In genomic region chr16:68179196-68179795, GRCh38 we compare ENCODE assay signal across 22 cellular contexts. TPM values are rescaled to one million over a fixed set of nuclear protein-coding genes. Genes with fewer than 3 reads are reported as not detected.
DNase-seq lines count a peak whose midpoint lies in the region; ATAC-seq, FAIRE-seq and TF ChIP-seq lines count a peak whose summit lies in the region.
"Had no signal": no experiment of that assay in that cellular context is flagged by ENCODE, and none has a peak within 500 bp of the region (broad histone marks: within the 10 kb centered on the region; RNA-seq: fewer than 3 reads in every experiment).

No MANE protein-coding gene starts in this region.

- H3K9me3 Mint-ChIP-seq in stimulated activated naive CD8-positive, alpha-beta T cell treated with anti-CD3 and anti-CD28 coated beads, Interleukin-15, Interleukin-2, amounts not matched to agents 100 ng/mL and 50 ng/mL, for 24 hours: no peaks in the 10 kb centered on the region
- no peaks in the 10 kb centered on the region for H3K9me3 Mint-ChIP-seq in activated T-helper 2 cell treated with anti-CD3 and anti-CD28 coated beads, Interferon-gamma antibody, Interleukin-2, Interleukin-4, amounts not matched to agents 10 μg/mL and 5 μg/mL and 100 μg/mL, durations not matched to agents 14 hours and 24 hours and 36 hours
- H3K9me3 Mint-ChIP-seq in immature natural killer cell (no peaks in the 10 kb centered on the region), CD14-positive monocyte (no peaks in the 10 kb centered on the region)

- peaks cover 9% of the 10 kb centered on the region for H3K4me1 Mint-ChIP-seq in stimulated activated naive CD8-positive, alpha-beta T cell treated with anti-CD3 and anti-CD28 coated beads, Interleukin-15, Interleukin-2, amounts not matched to agents 100 ng/mL and 50 ng/mL, for 24 hours (ENCODE audit: low read depth)
- peaks cover 14% of the 10 kb centered on the region for H3K4me1 Mint-ChIP-seq in activated T-helper 2 cell treated with anti-CD3 and anti-CD28 coated beads, Interferon-gamma antibody, Interleukin-2, Interleukin-4, amounts not matched to agents 10 μg/mL and 5 μg/mL and 100 μg/mL, durations not matched to agents 14 hours and 24 hours and 36 hours (ENCODE audit: low read depth)
- peaks cover 9 to 46% of the 10 kb centered on the region in 2 donors for H3K4me1 Mint-ChIP-seq in immature natural killer cell
- H3K4me1 Mint-ChIP-seq in CD14-positive monocyte: no peaks in the 10 kb centered on the region

- peaks cover 83% of the 10 kb centered on the region for H3K36me3 Mint-ChIP-seq in stimulated activated naive CD8-positive, alpha-beta T cell treated with anti-CD3 and anti-CD28 coated beads, Interleukin-15, Interleukin-2, amounts not matched to agents 100 ng/mL and 50 ng/mL, for 24 hours (ENCODE audit: low read depth)
- peaks cover 83% of the 10 kb centered on the region for H3K36me3 Mint-ChIP-seq in activated T-helper 2 cell treated with anti-CD3 and anti-CD28 coated beads, Interferon-gamma antibody, Interleukin-2, Interleukin-4, amounts not matched to agents 10 μg/mL and 5 μg/mL and 100 μg/mL, durations not matched to agents 14 hours and 24 hours and 36 hours (ENCODE audit: low read depth)
- H3K36me3 Mint-ChIP-seq in immature natural killer cell: peaks cover 24 to 52% (median 35%) of the 10 kb centered on the region in 3 donors
- peaks cover 72 to 95% of the 10 kb centered on the region in 2 donors for H3K36me3 Mint-ChIP-seq in CD14-positive monocyte

- no peak for TF ChIP-seq CTCF in CD14-positive monocyte (IDR thresholded peaks at IDR 0.05)

- intact Hi-C loops in activated T-helper 2 cell treated with anti-CD3 and anti-CD28 coated beads, Interferon-gamma antibody, Interleukin-2, Interleukin-4, amounts not matched to agents 10 μg/mL and 5 μg/mL and 100 μg/mL, durations not matched to agents 14 hours and 24 hours and 36 hours (cut with micrococcal nuclease): no loop called here
- intact Hi-C loops in CD14-positive monocyte (cut with micrococcal nuclease): no loop called here

- FAIRE-seq in GM19239 (lab: Jason Lieb, UNC): no peak
- FAIRE-seq: D721Med, H1, TTC549 had no signal

- no peak for ATAC-seq in stimulated activated naive CD8-positive, alpha-beta T cell treated with anti-CD3 and anti-CD28 coated beads, Interleukin-15, Interleukin-2, amounts not matched to agents 100 U/mL and 50 U/mL, for 24 hours
- no peak for ATAC-seq in HG03095 (IDR thresholded peaks at IDR 0.05; ENCODE audit: unreplicated experiment)
- ATAC-seq: left lobe of liver had no signal

- peak overlapping the region; percentile 69 for H3K27ac Mint-ChIP-seq in stimulated activated naive CD8-positive, alpha-beta T cell treated with anti-CD3 and anti-CD28 coated beads, Interleukin-15, Interleukin-2, amounts not matched to agents 100 ng/mL and 50 ng/mL, for 24 hours
- peak overlapping the region; percentile 1 for H3K27ac Mint-ChIP-seq in activated T-helper 2 cell treated with anti-CD3 and anti-CD28 coated beads, Interferon-gamma antibody, Interleukin-2, Interleukin-4, amounts not matched to agents 10 μg/mL and 5 μg/mL and 100 μg/mL, durations not matched to agents 14 hours and 24 hours and 36 hours
- H3K27ac Mint-ChIP-seq in immature natural killer cell: peak overlapping the region in 5 of 6 donors; percentile 26 to 58 (median 54)
- no peak overlapping the region for H3K27ac Mint-ChIP-seq in CD14-positive monocyte

- DNase-seq in stimulated activated naive CD8-positive, alpha-beta T cell treated with anti-CD3 and anti-CD28 coated beads, Interleukin-15, Interleukin-2, amounts not matched to agents 100 U/mL and 50 U/mL, for 24 hours: no peak
- DNase-seq in activated T-helper 2 cell treated with anti-CD3 and anti-CD28 coated beads, Interferon-gamma antibody, Interleukin-2, Interleukin-4, amounts not matched to agents 10 μg/mL and 5 μg/mL and 100 μg/mL, durations not matched to agents 14 hours and 24 hours and 36 hours (ENCODE audit: low spot score): no peak
- DNase-seq in immature natural killer cell (no peak), CD14-positive monocyte (ENCODE audit: low spot score) (no peak), NCI-H1930 (lab: John Stamatoyannopoulos, UW) (no peak), GM19239 (ENCODE audit: insufficient read length, low spot score) (no peak)
- DNase-seq: activated CD4-positive, alpha-beta T cell treated with anti-CD3 and anti-CD28 coated beads for 4 hours; activated naive CD4-positive, alpha-beta T cell treated with anti-CD3 and anti-CD28 coated beads, Interleukin-2, amount 50 U/mL, for 16 hours; erythroblast; glutamatergic neuron; NCI-H1092; NCI-H2081 treated with DMSO at 0.1 percent for 48 hours; NCI-H524; spleen; testis had no signal

- no peak overlapping the region for H3K4me3 Mint-ChIP-seq in stimulated activated naive CD8-positive, alpha-beta T cell treated with anti-CD3 and anti-CD28 coated beads, Interleukin-15, Interleukin-2, amounts not matched to agents 100 ng/mL and 50 ng/mL, for 24 hours
- H3K4me3 Mint-ChIP-seq in activated T-helper 2 cell treated with anti-CD3 and anti-CD28 coated beads, Interferon-gamma antibody, Interleukin-2, Interleukin-4, amounts not matched to agents 10 μg/mL and 5 μg/mL and 100 μg/mL, durations not matched to agents 14 hours and 24 hours and 36 hours (ENCODE audit: low read depth): no peak overlapping the region
- no peak overlapping the region for H3K4me3 Mint-ChIP-seq in immature natural killer cell
- H3K4me3 Mint-ChIP-seq in CD14-positive monocyte: no peak overlapping the region

- H3K27me3 Mint-ChIP-seq in stimulated activated naive CD8-positive, alpha-beta T cell treated with anti-CD3 and anti-CD28 coated beads, Interleukin-15, Interleukin-2, amounts not matched to agents 100 ng/mL and 50 ng/mL, for 24 hours: no peaks in the 10 kb centered on the region
- H3K27me3 Mint-ChIP-seq in activated T-helper 2 cell treated with anti-CD3 and anti-CD28 coated beads, Interferon-gamma antibody, Interleukin-2, Interleukin-4, amounts not matched to agents 10 μg/mL and 5 μg/mL and 100 μg/mL, durations not matched to agents 14 hours and 24 hours and 36 hours (ENCODE audit: low read depth): no peaks in the 10 kb centered on the region
- H3K27me3 Mint-ChIP-seq in immature natural killer cell (ENCODE audit: low read depth in 3 of 3): peaks cover 0 to 3% (median 0%) of the 10 kb centered on the region in 3 donors
- H3K27me3 Mint-ChIP-seq in CD14-positive monocyte (ENCODE audit: low read depth in 3 of 3): no peaks in the 10 kb centered on the region

RNA-seq across cellular contexts. Expression of gene ESRP2, which starts 56.6 kb away (rescaled TPM):
- 0.23 and 0.34 TPM in 2 replicates for total RNA-seq in activated T-helper 2 cell treated with anti-CD3 and anti-CD28 coated beads, Interferon-gamma antibody, Interleukin-2, Interleukin-4, amounts not matched to agents 10 μg/mL and 5 μg/mL and 100 μg/mL, durations not matched to agents 14 hours and 24 hours and 36 hours
- under 1 TPM in 1 of 3 donors, not detected in 2; 0.45 TPM for polyA plus RNA-seq in immature natural killer cell
- not detected for polyA plus RNA-seq in CD14-positive monocyte
- total RNA-seq: LHCN-M2 had no signal

Comparison
In these comparisons a context has a peak if more than half of its experiments do, and no peak if none do; other contexts are left out.
1. H3K27ac Mint-ChIP-seq: peak in stimulated activated naive CD8-positive, alpha-beta T cell treated with anti-CD3 and anti-CD28 coated beads, Interleukin-15, Interleukin-2, amounts not matched to agents 100 ng/mL and 50 ng/mL, for 24 hours (single experiment), activated T-helper 2 cell treated with anti-CD3 and anti-CD28 coated beads, Interferon-gamma antibody, Interleukin-2, Interleukin-4, amounts not matched to agents 10 μg/mL and 5 μg/mL and 100 μg/mL, durations not matched to agents 14 hours and 24 hours and 36 hours (single experiment) and immature natural killer cell (5 of 6); none in CD14-positive monocyte (0 of 7).